Comparison of ENCODE assay signal across 1 cellular context in the genomic region with DNA sequence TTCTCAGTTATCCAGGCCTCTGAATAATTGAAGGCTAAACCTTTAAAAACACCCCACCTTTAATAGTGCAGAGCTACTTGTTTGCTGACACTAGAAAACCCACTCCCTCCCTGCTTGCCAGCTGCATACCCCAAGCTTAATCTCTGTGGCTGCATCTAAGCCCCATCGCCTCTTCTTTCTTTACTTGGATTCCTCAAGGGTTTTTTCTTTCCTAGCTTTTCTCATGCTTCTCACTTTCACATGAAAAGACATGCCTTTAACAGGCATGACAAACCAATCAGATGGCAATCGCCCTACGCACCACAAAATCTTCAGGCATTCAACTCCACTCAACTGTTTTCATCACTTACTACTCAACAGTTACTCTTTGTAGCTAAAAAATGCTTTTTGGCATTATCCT.
TF ChIP-seq lines count a peak whose summit lies in the region.

No MANE protein-coding gene starts in this region.

TF ChIP-seq in WTC11, 78 proteins besides CTCF, POLR2A, EP300 and RAD21 (continued from another document):
- TF ChIP-seq, protein P1, sequence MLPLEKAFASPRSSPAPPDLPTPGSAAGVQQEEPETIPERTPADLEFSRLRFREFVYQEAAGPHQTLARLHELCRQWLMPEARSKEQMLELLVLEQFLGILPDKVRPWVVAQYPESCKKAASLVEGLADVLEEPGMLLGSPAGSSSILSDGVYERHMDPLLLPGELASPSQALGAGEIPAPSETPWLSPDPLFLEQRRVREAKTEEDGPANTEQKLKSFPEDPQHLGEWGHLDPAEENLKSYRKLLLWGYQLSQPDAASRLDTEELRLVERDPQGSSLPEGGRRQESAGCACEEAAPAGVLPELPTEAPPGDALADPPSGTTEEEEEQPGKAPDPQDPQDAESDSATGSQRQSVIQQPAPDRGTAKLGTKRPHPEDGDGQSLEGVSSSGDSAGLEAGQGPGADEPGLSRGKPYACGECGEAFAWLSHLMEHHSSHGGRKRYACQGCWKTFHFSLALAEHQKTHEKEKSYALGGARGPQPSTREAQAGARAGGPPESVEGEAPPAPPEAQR (CRISPR knock-in tag; IDR thresholded peaks at IDR 0.05): no peak
- TF ChIP-seq ZNF671 (CRISPR knock-in tag; IDR thresholded peaks at IDR 0.05): no peak
